In genomic region chr7:42746226-42746625, GRCh38 we compare ENCODE assay signal across 13 cellular contexts.
"Had no signal": no experiment of that assay in that cellular context is flagged by ENCODE, and none has a peak within 500 bp of the region (broad histone marks: within the 10 kb centered on the region; RNA-seq: fewer than 3 reads in every experiment).

No MANE protein-coding gene starts in this region.

- ATAC-seq: activated naive CD8-positive, alpha-beta T cell treated with anti-CD3 and anti-CD28 coated beads, Interleukin-2, amount 50 U/mL, for 24 hours; WTC11 had no signal

- H3K4me3 ChIP-seq: lung, SK-N-MC, thyroid gland had no signal

- H3K4me1 ChIP-seq: thyroid gland had no signal

- DNase-seq: activated CD4-positive, alpha-beta T cell treated with anti-CD3 and anti-CD28 coated beads, Interleukin-2, amount 10 ng/mL, durations not matched to agents 24 days and 14 days; activated naive CD4-positive, alpha-beta T cell treated with Interleukin-2 at 50 U/mL for 16 hours; activated naive CD8-positive, alpha-beta T cell treated with anti-CD3 and anti-CD28 coated beads, Interleukin-2, amount 50 U/mL, for 24 hours; effector memory CD4-positive, alpha-beta T cell; erythroblast; kidney glomerular epithelial cell; naive B cell; small intestine; thyroid gland had no signal

- H3K9me3 ChIP-seq: neutrophil, thyroid gland had no signal

- H3K27me3 ChIP-seq: neutrophil, thyroid gland had no signal

- H3K36me3 ChIP-seq: neutrophil, thyroid gland had no signal

- H3K27ac ChIP-seq: neutrophil, SK-N-MC, thyroid gland had no signal
